ENCODE assay signal across 8 cellular contexts in genomic region chr17:82297804-82298537, GRCh38. TPM values are rescaled to one million over a fixed set of nuclear protein-coding genes. Genes with fewer than 3 reads are reported as not detected.
DNase-seq lines count a peak whose midpoint lies in the region; ATAC-seq and TF ChIP-seq lines count a peak whose summit lies in the region.

No MANE protein-coding gene starts in this region.

- peak; percentile 60 for ATAC-seq in HG02759 (IDR thresholded peaks at IDR 0.05; ENCODE audit: unreplicated experiment)

- DNase-seq in NCI-H69 (lab: John Stamatoyannopoulos, UW), result peak; percentile 87
- DNase-seq in activated CD8-positive, alpha-beta memory T cell treated with anti-CD3 and anti-CD28 coated beads for 24 hours, result peak; percentile 92
- peak; percentile 87 for DNase-seq in effector CD8-positive, alpha-beta T cell (lab: John Stamatoyannopoulos, UW)
- DNase-seq in midbrain (lab: John Stamatoyannopoulos, UW), result peak; percentile 36
- DNase-seq in stimulated activated CD8-positive, alpha-beta memory T cell treated with anti-CD3 and anti-CD28 coated beads, Interleukin-4, amount 100 ng/mL, for 1 hour (ENCODE audit: low read depth in 2 of 2, low spot score in 1 of 2), result peak; percentile 87 to 90
- no peak for DNase-seq in SK-N-DZ (ENCODE audit: low spot score)

- TF ChIP-seq POLR2A in GM10847 (IDR thresholded peaks at IDR 0.05; ENCODE audit: extremely low read depth, insufficient read length), result peak; percentile 58

RNA-seq across cellular contexts. Expression of gene CD7, which starts 19.4 kb away (rescaled TPM):
- 3.3 and 3.8 TPM in 2 replicates for polyA plus RNA-seq in SK-N-DZ (2014; cell fraction: cytosol; rRNA removed)
- polyA plus RNA-seq in SK-N-DZ (2014; cell fraction: nucleus; rRNA removed), result 0.87 and 1.7 TPM in 2 replicates

RNA-seq across cellular contexts. Expression of gene CSNK1D, which starts 24.5 kb away (rescaled TPM):
- 25.1 and 31.2 TPM in 2 replicates for polyA plus RNA-seq in SK-N-DZ (2014; cell fraction: cytosol; rRNA removed)
- 49.5 and 120 TPM in 2 replicates for polyA plus RNA-seq in SK-N-DZ (2014; cell fraction: nucleus; rRNA removed)

RNA-seq across cellular contexts. Expression of gene SECTM1, which starts 35.6 kb away (rescaled TPM):
- 2.1 and 3.1 TPM in 2 replicates for polyA plus RNA-seq in SK-N-DZ (2014; cell fraction: cytosol; rRNA removed)
- 0.11 and 2.3 TPM in 2 replicates for polyA plus RNA-seq in SK-N-DZ (2014; cell fraction: nucleus; rRNA removed)
